Comparison of ENCODE assay signal across 7 cellular contexts in the genomic region with DNA sequence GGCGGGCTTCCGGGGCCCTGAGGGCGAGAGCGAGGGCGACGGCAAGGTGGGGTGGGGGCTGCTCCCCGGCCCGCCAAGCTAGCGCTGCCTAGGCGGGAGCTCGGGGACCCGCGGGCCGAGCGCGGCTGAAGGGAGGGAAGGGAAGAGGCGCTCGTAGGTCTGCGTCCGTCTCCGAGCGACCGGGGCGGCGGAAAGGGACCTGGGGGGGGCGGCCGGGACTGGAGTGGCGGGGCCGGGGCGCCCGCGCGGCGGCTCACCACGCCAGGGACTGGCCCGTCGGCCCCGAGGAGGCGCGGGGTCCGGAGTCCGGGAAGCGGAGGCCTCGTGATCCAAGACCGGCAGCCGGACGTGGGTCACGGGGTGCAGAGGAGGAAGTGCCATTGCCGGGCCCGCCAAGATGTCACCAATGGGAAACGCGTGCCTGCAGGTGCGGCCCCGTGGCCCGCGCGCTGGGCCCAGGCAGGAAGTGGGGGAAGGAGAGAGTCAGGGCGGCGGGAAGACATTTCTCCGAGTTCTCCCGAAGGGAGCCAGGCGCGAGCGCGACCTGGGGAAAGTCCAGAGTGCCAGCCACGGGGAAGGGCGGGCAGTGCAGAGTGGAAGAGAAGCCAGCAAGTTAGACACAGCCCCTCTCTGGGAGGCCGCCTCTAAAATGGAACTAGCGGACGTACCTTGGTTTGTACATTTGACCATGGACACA.
DNase-seq lines count a peak whose midpoint lies in the region; ATAC-seq and TF ChIP-seq lines count a peak whose summit lies in the region.

No MANE protein-coding gene starts in this region.

- H3K4me3 ChIP-seq in WERI-Rb-1 (ENCODE audit: low read depth, low read length), result peak overlapping the region; percentile 81

- H3K36me3 ChIP-seq in WERI-Rb-1, result peaks cover 64% of the 10 kb centered on the region

- H3K27ac ChIP-seq in WERI-Rb-1 (peak overlapping the region; percentile 98), caudate nucleus (ENCODE audit: low read depth, low read length) (peak overlapping the region; percentile 92)

- ATAC-seq in GM18517 (IDR thresholded peaks at IDR 0.05; ENCODE audit: unreplicated experiment) (peak; percentile 79), HG02938 (IDR thresholded peaks at IDR 0.05; ENCODE audit: unreplicated experiment) (peak; percentile 85)

- no peaks in the 10 kb centered on the region for H3K27me3 ChIP-seq in WERI-Rb-1 (ENCODE audit: insufficient read depth, low read depth, severe bottlenecking)

- H3K9me3 ChIP-seq in WERI-Rb-1 (ENCODE audit: severe bottlenecking), result no peaks in the 10 kb centered on the region

- no peak for TF ChIP-seq CTCF in WERI-Rb-1 (IDR thresholded peaks at IDR 0.05; ENCODE audit: low read depth, low read length)

- DNase-seq in NCI-H2081 treated with DMSO at 0.1 percent for 48 hours (lab: John Stamatoyannopoulos, UW), result peak; percentile 41
- DNase-seq in WERI-Rb-1, result peak; percentile 95
- peak in 58 of 61 donors; percentile 24 to 91 (median 68) for DNase-seq in caudate nucleus (lab: John Stamatoyannopoulos, UW)
- DNase-seq in inferior parietal cortex (ENCODE audit: extremely low spot score), result peak; percentile 74
- DNase-seq in stimulated activated CD4-positive, alpha-beta T cell treated with anti-CD3 and anti-CD28 coated beads, Interleukin-12 subunit alpha, Interleukin-12 subunit beta, amount 100 ng/mL, for 24 hours (ENCODE audit: low read depth in 2 of 2), result peak; percentile 68 to 79

Comparison
In these comparisons a context has a peak if more than half of its experiments do, and no peak if none do; other contexts are left out.
1. Peak in every context shown above with its lines: DNase-seq, ATAC-seq, H3K4me3 ChIP-seq and H3K27ac ChIP-seq.
2. DNase-seq: peak in every context shown above with its lines; median percentile 95 in WERI-Rb-1; 74 in inferior parietal cortex; 74 in stimulated activated CD4-positive, alpha-beta T cell treated with anti-CD3 and anti-CD28 coated beads, Interleukin-12 subunit alpha, Interleukin-12 subunit beta, amount 100 ng/mL, for 24 hours; 68 in caudate nucleus; 41 in NCI-H2081 treated with DMSO at 0.1 percent for 48 hours.